7 cellular contexts compared by ENCODE assay signal in the genomic region with DNA sequence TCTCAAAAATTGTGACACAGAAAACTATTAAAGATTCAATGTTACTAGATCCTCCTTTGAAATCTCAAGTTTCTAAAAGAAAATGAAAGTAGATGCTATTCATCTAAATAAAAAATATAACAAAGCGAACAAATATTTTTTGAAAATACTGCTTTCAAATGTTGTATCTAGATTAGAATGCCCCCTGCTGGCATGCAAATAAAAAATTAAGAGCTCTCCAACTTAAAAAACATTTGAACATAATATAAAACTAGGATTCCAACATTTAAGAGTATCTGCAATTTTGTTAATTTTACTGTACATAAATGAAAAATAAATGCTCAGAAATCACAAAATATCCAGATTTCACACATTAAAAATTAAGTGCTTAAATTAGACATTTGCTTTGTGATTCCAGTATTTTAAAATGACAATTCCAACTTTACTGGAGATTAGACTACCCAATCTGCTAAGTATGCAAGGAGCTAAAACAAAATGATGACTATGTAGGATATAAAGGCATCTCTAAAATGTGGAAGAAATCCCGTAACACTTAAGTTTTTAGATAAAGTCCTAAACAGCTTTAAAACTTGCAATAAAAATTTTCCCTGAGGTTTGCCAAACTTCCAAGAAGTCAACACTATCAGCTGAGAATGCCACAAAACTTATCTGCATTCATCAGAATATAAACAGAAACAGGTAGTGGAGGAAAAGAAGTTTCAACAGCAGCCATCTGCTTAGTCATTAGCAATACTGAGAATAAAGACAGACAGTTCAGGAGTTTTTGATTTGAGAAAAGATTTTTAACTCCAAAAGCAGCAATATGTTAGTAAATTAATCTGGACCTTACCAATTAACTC. TPM values are rescaled to one million over a fixed set of nuclear protein-coding genes. Genes with fewer than 3 reads are reported as not detected.
A peak's percentile ranks its signal among the peaks of the same experiment; 100 is the strongest.
DNase-seq lines count a peak whose midpoint lies in the region; TF ChIP-seq lines count a peak whose summit lies in the region.

No MANE protein-coding gene starts in this region.

- H3K9me3 Mint-ChIP-seq in nephron, result no peaks in the 10 kb centered on the region

- H3K4me2 ChIP-seq in DOHH2 (ENCODE audit: low read length) (no peak overlapping the region), KMS-11 (peak overlapping the region; percentile 13; the same call in 1 of the 2 replicates)

- no peak overlapping the region for H3K4me3 Mint-ChIP-seq in nephron

- H3K36me3 ChIP-seq in DOHH2 (ENCODE audit: control insufficient read depth, low read length) (peaks cover 85% of the 10 kb centered on the region), KMS-11 (ENCODE audit: insufficient read depth) (no peaks in the 10 kb centered on the region)

- no peaks in the 10 kb centered on the region for H3K9me2 ChIP-seq in DOHH2 (replicated peaks; ENCODE audit: control insufficient read depth, low read length)

- no peaks in the 10 kb centered on the region for H3K27me3 Mint-ChIP-seq in nephron (ENCODE audit: low read depth)

- peak overlapping the region in 1 of 3 experiments; percentile 6 for H3K27ac Mint-ChIP-seq in nephron

- H3F3A ChIP-seq in DOHH2 (ENCODE audit: control insufficient read depth, insufficient read depth), result peaks cover 15% of the 10 kb centered on the region

- H3K36me3 Mint-ChIP-seq in nephron (ENCODE audit: low read depth), result peaks cover 55% of the 10 kb centered on the region

- H3K4me1 Mint-ChIP-seq in nephron, result peaks cover 6% of the 10 kb centered on the region

- no peak overlapping the region for H2AFZ ChIP-seq in KMS-11 (ENCODE audit: low read depth)

- H3K4me1 ChIP-seq in DOHH2 (ENCODE audit: control insufficient read depth, low read length), result no peaks in the 10 kb centered on the region
- H3K4me1 ChIP-seq in KMS-11 (ENCODE audit: low read depth, poor library complexity, severe bottlenecking), result peaks cover 39% of the 10 kb centered on the region

- TF ChIP-seq CTCF in DOHH2 (IDR thresholded peaks at IDR 0.05; ENCODE audit: low read depth, low read length, poor library complexity, severe bottlenecking) (peak; percentile 44), KMS-11 (conservative IDR thresholded peaks at IDR 0.05; ENCODE audit: low read depth, low read length) (no peak; the same call in 1 of the 2 replicates), nephron (IDR thresholded peaks at IDR 0.05; ENCODE audit: unreplicated experiment in 3 of 3) (peak; percentile 16 to 56 (median 39))

- DNase-seq in dermis blood vessel endothelial cell (peak; percentile 38), NCI-H1436 (lab: John Stamatoyannopoulos, UW) (no peak), NCI-H2107 (lab: John Stamatoyannopoulos, UW) (no peak), HPDE6-E6E7 (ENCODE audit: extremely low spot score) (no peak)

- H4K20me1 ChIP-seq in DOHH2 (ENCODE audit: control insufficient read depth, insufficient read depth, low read depth, low read length), result peaks cover 45% of the 10 kb centered on the region
- H4K20me1 ChIP-seq in KMS-11 (ENCODE audit: insufficient read depth), result peaks cover 23% of the 10 kb centered on the region

- H3K27me3 ChIP-seq in DOHH2 (ENCODE audit: control insufficient read depth, low read length) (no peaks in the 10 kb centered on the region), KMS-11 (ENCODE audit: insufficient read depth, low read depth) (no peaks in the 10 kb centered on the region)

- no peak overlapping the region for H3K9ac ChIP-seq in KMS-11

- no peaks in the 10 kb centered on the region for H3K9me3 ChIP-seq in DOHH2 (ENCODE audit: control insufficient read depth, insufficient read depth, low read length)

- no peak overlapping the region for H3K27ac ChIP-seq in DOHH2 (ENCODE audit: low read depth, low read length)
- H3K27ac ChIP-seq in KMS-11, result peak overlapping the region; percentile 48; the same call in 1 of the 2 replicates

- peaks cover 96% of the 10 kb centered on the region for H3K79me2 ChIP-seq in DOHH2 (ENCODE audit: control insufficient read depth, low read length)
- peaks cover 85% of the 10 kb centered on the region for H3K79me2 ChIP-seq in KMS-11 (ENCODE audit: insufficient read depth, low read depth)

- no peak overlapping the region for H3K4me3 ChIP-seq in DOHH2 (ENCODE audit: low read length)
- no peak overlapping the region for H3K4me3 ChIP-seq in KMS-11 (IDR thresholded peaks at IDR 0.05; ENCODE audit: insufficient read depth, low read depth, low read length)

RNA-seq across cellular contexts. Expression of gene DHX15, which starts 32.6 kb away (rescaled TPM):
- 161 and 222 TPM in 2 replicates for total RNA-seq in dermis blood vessel endothelial cell
